ENCODE assay signal across 13 cellular contexts in the genomic region with DNA sequence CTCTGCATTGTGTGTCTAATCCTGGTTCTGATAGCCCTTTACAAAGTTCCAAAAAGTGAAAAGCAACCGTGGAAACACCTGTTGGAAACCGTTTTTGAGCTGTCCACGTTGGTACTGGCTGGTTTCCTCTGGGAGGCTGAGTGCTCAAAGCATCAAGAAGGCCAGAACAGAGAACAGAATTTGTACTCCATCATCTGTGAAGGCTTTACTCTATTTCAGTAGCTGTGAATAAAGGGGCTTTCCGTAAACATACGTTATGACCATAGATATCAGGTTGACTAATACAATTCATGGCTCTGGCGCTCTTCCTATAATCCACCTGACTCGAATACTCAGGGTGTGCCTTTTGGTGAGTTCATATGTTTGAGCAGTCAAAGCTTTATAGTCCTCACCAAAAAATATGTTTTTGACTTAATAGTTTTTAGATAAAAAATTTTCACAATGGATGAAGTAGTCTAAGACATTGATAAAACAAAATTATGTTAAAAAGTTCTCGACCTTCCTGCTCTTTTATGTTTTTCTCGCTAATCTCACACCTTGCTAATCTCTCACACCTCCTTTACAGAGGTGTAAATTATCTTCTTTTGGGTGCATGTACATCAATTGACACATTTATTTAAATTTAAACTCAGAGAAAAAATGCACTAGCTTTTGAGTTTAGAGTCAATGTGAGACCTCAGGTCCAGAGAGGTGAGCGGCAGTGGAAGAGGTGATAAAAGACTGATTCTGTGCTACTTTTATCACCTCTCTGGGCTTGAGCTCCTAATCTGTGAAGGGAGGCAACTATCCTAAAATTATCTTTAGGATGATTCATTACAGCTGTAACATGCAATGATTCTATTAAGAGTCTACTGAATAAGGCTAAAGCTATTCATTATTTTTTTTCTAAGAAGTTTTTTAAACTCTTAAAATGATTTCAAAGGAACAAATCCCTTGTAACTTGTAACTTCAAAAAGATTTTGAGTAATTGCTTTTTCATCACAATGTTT.
DNase-seq lines count a peak whose midpoint lies in the region; ATAC-seq lines count a peak whose summit lies in the region.
"Had no signal": no experiment of that assay in that cellular context is flagged by ENCODE, and none has a peak within 500 bp of the region (broad histone marks: within the 10 kb centered on the region; RNA-seq: fewer than 3 reads in every experiment).

No MANE protein-coding gene starts in this region.

- H3K36me3 Mint-ChIP-seq in T-helper 2 cell treated with Interferon-gamma antibody and Interleukin-4, amounts not matched to agents 5 μg/mL and 100 μg/mL, for 36 hours (ENCODE audit: low read depth), result peaks cover 6% of the 10 kb centered on the region

- peak overlapping the region; percentile 70 for H3K4me3 Mint-ChIP-seq in T-helper 2 cell treated with Interferon-gamma antibody and Interleukin-4, amounts not matched to agents 5 μg/mL and 100 μg/mL, for 36 hours

- H3K4me1 Mint-ChIP-seq in T-helper 2 cell treated with Interferon-gamma antibody and Interleukin-4, amounts not matched to agents 5 μg/mL and 100 μg/mL, for 36 hours (ENCODE audit: low read depth), result peaks cover 80% of the 10 kb centered on the region

- H3K27ac Mint-ChIP-seq in T-helper 2 cell treated with Interferon-gamma antibody and Interleukin-4, amounts not matched to agents 5 μg/mL and 100 μg/mL, for 36 hours, result peak overlapping the region; percentile 77

- H3K9me3 Mint-ChIP-seq in T-helper 2 cell treated with Interferon-gamma antibody and Interleukin-4, amounts not matched to agents 5 μg/mL and 100 μg/mL, for 36 hours, result no peaks in the 10 kb centered on the region

- H3K27me3 Mint-ChIP-seq in T-helper 2 cell treated with Interferon-gamma antibody and Interleukin-4, amounts not matched to agents 5 μg/mL and 100 μg/mL, for 36 hours (ENCODE audit: low read depth), result no peaks in the 10 kb centered on the region

- DNase-seq in stimulated activated CD4-positive, alpha-beta T cell treated with anti-CD3 and anti-CD28 coated beads, Interleukin-1b, Interleukin-23, amount 100 ng/mL, for 48 hours, result peak; percentile 24
- DNase-seq in stimulated activated CD4-positive, alpha-beta T cell treated with anti-CD3 and anti-CD28 coated beads, Interleukin-15, amount 100 ng/mL, for 24 hours, result no peak
- DNase-seq in T-helper 2 cell treated with Interferon-gamma antibody and Interleukin-4, amounts not matched to agents 5 μg/mL and 100 μg/mL, for 36 hours (ENCODE audit: low spot score), result no peak
- DNase-seq in SW 1271 (lab: John Stamatoyannopoulos, UW) (no peak), NCI-H446 treated with DMSO at 0.1 percent for 48 hours (lab: John Stamatoyannopoulos, UW) (no peak), hepatic stellate cell (ENCODE audit: low spot score) (no peak), H4 (ENCODE audit: low spot score) (no peak)
- DNase-seq: activated CD8-positive, alpha-beta memory T cell treated with anti-CD3 and anti-CD28 coated beads for 24 hours; mammary epithelial cell; Right ventricle myocardium superior; stimulated activated naive CD4-positive, alpha-beta T cell treated with Interleukin-2 at 50 U/mL for 16 hours had no signal

- ATAC-seq in HG02798 (IDR thresholded peaks at IDR 0.05; ENCODE audit: poor library complexity, unreplicated experiment), result peak; percentile 33
- ATAC-seq: gastroesophageal sphincter had no signal
